In the genomic region with DNA sequence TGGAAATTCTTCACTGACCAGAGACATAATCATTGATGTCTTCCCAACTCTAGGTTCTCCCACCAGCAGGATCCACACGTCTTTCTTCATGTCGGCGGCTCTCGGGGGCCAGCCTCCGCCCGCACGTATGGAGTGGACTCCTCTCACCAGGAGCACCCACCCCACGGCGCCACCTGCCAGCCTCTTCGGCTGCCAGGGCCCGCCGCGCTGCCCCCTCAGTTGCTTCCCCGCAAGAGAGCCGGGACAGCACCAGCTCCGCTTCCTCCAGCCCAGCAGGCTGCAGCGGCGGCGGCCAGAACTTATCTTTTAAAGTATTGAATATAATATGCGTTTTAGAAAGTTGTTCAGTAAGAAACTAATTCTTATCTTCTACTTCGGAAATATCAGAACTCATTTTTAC, we compare ENCODE assay signal across 2 cellular contexts.
TF ChIP-seq lines count a peak whose summit lies in the region.

No MANE protein-coding gene starts in this region.

TF ChIP-seq in SK-N-SH, 30 proteins besides CTCF, POLR2A, EP300 and RAD21 (continued from another document):
- no peak for TF ChIP-seq GATA2 (CRISPR knock-in tag; IDR thresholded peaks at IDR 0.05)
- TF ChIP-seq USF1 (IDR thresholded peaks at IDR 0.05; ENCODE audit: borderline replicate concordance, low read depth) = no peak
- no peak for TF ChIP-seq MXI1 (IDR thresholded peaks at IDR 0.05; ENCODE audit: low read depth, low read length)
- TF ChIP-seq RXRA (IDR thresholded peaks at IDR 0.05; ENCODE audit: borderline replicate concordance, low read depth) = no peak
- TF ChIP-seq IRF3 (IDR thresholded peaks at IDR 0.05; ENCODE audit: low read depth, low read length) = no peak
- TF ChIP-seq, protein P1, sequence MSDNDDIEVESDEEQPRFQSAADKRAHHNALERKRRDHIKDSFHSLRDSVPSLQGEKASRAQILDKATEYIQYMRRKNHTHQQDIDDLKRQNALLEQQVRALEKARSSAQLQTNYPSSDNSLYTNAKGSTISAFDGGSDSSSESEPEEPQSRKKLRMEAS (IDR thresholded peaks at IDR 0.05; ENCODE audit: low read depth) = no peak
- no peak for TF ChIP-seq RCOR1 (IDR thresholded peaks at IDR 0.05; ENCODE audit: low read length)
- TF ChIP-seq, protein P2, sequence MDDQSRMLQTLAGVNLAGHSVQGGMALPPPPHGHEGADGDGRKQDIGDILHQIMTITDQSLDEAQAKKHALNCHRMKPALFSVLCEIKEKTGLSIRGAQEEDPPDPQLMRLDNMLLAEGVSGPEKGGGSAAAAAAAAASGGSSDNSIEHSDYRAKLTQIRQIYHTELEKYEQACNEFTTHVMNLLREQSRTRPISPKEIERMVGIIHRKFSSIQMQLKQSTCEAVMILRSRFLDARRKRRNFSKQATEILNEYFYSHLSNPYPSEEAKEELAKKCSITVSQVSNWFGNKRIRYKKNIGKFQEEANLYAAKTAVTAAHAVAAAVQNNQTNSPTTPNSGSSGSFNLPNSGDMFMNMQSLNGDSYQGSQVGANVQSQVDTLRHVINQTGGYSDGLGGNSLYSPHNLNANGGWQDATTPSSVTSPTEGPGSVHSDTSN (IDR thresholded peaks at IDR 0.05) = no peak
- no peak for TF ChIP-seq USF2 (IDR thresholded peaks at IDR 0.05; ENCODE audit: borderline replicate concordance, low read depth, low read length)

TF ChIP-seq in SK-N-SH treated with all-trans-retinoic acid at 6 μM for 48 hours, 23 proteins besides CTCF, POLR2A, EP300 and RAD21 (continued from another document):
- TF ChIP-seq PPARA (CRISPR knock-in tag; IDR thresholded peaks at IDR 0.05; ENCODE audit: borderline replicate concordance) = no peak
- TF ChIP-seq ISL1 (CRISPR knock-in tag; IDR thresholded peaks at IDR 0.05) = no peak
- no peak for TF ChIP-seq ZC3H10 (CRISPR knock-in tag; IDR thresholded peaks at IDR 0.05)
- no peak for TF ChIP-seq PATZ1 (CRISPR knock-in tag; IDR thresholded peaks at IDR 0.05; ENCODE audit: borderline replicate concordance)
- TF ChIP-seq ZNF70 (CRISPR knock-in tag; IDR thresholded peaks at IDR 0.05) = no peak
- TF ChIP-seq TOX (CRISPR knock-in tag; IDR thresholded peaks at IDR 0.05; ENCODE audit: borderline replicate concordance) = no peak
- TF ChIP-seq ZNF8 (CRISPR knock-in tag; IDR thresholded peaks at IDR 0.05) = no peak
- no peak for TF ChIP-seq TSHZ2 (CRISPR knock-in tag; IDR thresholded peaks at IDR 0.05)
- TF ChIP-seq OSR1 (CRISPR knock-in tag; IDR thresholded peaks at IDR 0.05) = no peak
